In genomic region chr2:147609301-147609700, GRCh38 we compare ENCODE assay signal across 25 cellular contexts.
"Had no signal": no experiment of that assay in that cellular context is flagged by ENCODE, and none has a peak within 500 bp of the region (broad histone marks: within the 10 kb centered on the region; RNA-seq: fewer than 3 reads in every experiment).

No MANE protein-coding gene starts in this region.

- H3K27me3 ChIP-seq: MG63, Peyer's patch, SJCRH30 had no signal

- H3K36me3 ChIP-seq: MG63, Peyer's patch, SJCRH30 had no signal

- H2AFZ ChIP-seq: PC-9 had no signal

- H3K9me3 ChIP-seq: MG63, Peyer's patch, SJCRH30 had no signal

- DNase-seq: IMR-90; Karpas-422; KG1; MG63; NCI-H1092; NCI-H1105 treated with DMSO at 0.1 percent for 48 hours; NCI-H1417 treated with DMSO at 0.1 percent for 48 hours; NCI-H146; NCI-H1694 treated with DMSO at 0.1 percent for 48 hours; NCI-H1930; NCI-H2081; NCI-H2171; NCI-H226; NCI-H446; NCI-H510A; NCI-H524 treated with DMSO at 0.1 percent for 48 hours; NCI-H69; NCI-H774; NK-92 treated with Interleukin-12 subunit alpha and Interleukin-12 subunit beta, amount 100 ng/mL, for 24 hours; PC-9; Peyer's patch; SHP77 treated with DMSO at 0.1 percent for 48 hours; SJCRH30 had no signal

- H3K27ac ChIP-seq: PC-9, Peyer's patch, SJCRH30, SK-N-MC had no signal

- H3K4me2 ChIP-seq: PC-9 had no signal

- H3K4me3 ChIP-seq: MG63, PC-9, Peyer's patch, SJCRH30, SK-N-MC had no signal

- ATAC-seq: Right ventricle myocardium inferior had no signal
